Comparison of ENCODE assay signal across 13 cellular contexts in the genomic region with DNA sequence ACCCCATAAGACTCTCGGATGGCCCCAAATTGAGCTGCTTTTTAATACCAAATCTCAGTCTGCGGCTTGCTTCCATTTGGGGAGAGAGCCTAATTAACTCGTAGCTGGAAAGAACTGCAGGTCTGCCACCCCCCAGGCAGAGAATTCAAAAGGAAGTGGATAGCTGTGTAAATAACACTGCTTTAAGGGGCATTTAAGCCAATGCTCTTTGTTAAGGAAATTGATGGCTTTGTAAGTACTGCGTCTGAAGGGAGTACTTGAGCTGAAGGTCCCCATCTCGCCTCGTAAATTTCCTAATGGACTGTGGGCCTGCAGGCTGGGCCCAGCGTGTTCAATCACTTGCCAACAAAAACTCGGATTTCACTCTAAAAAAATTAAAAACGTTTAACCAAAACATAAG.
DNase-seq lines count a peak whose midpoint lies in the region; ATAC-seq and TF ChIP-seq lines count a peak whose summit lies in the region.
"Had no signal": no experiment of that assay in that cellular context is flagged by ENCODE, and none has a peak within 500 bp of the region (broad histone marks: within the 10 kb centered on the region; RNA-seq: fewer than 3 reads in every experiment).

No MANE protein-coding gene starts in this region.

- in situ Hi-C loops in G401 (cut with HindIII; ENCODE audit: low sequenced_read_pairs): no loop called here

- no peak overlapping the region for H3K9ac ChIP-seq in SK-N-MC (ENCODE audit: insufficient read length)

- H3K9me3 ChIP-seq in SK-N-MC (ENCODE audit: low read depth, low read length): no peaks in the 10 kb centered on the region
- no peaks in the 10 kb centered on the region for H3K9me3 ChIP-seq in esophagus squamous epithelium
- H3K9me3 ChIP-seq: upper lobe of left lung had no signal

- WGBS in esophagus squamous epithelium, 2 donors: 60 to 66% methylated on average over 9 of the region's 9 CpGs

- H3K4me1 ChIP-seq in esophagus squamous epithelium: no peaks in the 10 kb centered on the region
- H3K4me1 ChIP-seq: upper lobe of left lung had no signal

- no peak for TF ChIP-seq CTCF in esophagus squamous epithelium (IDR thresholded peaks at IDR 0.05)

- intact Hi-C loops in esophagus squamous epithelium (cut with DNase I): no loop called here

- H3K4me3 ChIP-seq in SK-N-MC: no peak overlapping the region
- H3K4me3 ChIP-seq in esophagus squamous epithelium: no peak overlapping the region
- H3K4me3 ChIP-seq: upper lobe of left lung had no signal

- no peak for ATAC-seq in GM18519 (IDR thresholded peaks at IDR 0.05; ENCODE audit: low FRiP score, unreplicated experiment)

- TF ChIP-seq POLR2A in esophagus squamous epithelium (IDR thresholded peaks at IDR 0.05): no peak

- no peaks in the 10 kb centered on the region for H3K27me3 ChIP-seq in esophagus squamous epithelium
- H3K27me3 ChIP-seq: upper lobe of left lung had no signal

- H3K36me3 ChIP-seq in SK-N-MC (ENCODE audit: insufficient read depth, low read length): peaks cover 85% of the 10 kb centered on the region
- no peaks in the 10 kb centered on the region for H3K36me3 ChIP-seq in esophagus squamous epithelium
- H3K36me3 ChIP-seq: upper lobe of left lung had no signal

- peak overlapping the region; percentile 32 for H3K27ac ChIP-seq in SK-N-MC
- H3K27ac ChIP-seq in esophagus squamous epithelium: no peak overlapping the region
- H3K27ac ChIP-seq: RWPE1, upper lobe of left lung had no signal

- peak; percentile 96 for DNase-seq in DMS79 treated with DMSO at 0.1 percent for 48 hours (lab: John Stamatoyannopoulos, UW)
- peak; percentile 66 for DNase-seq in NCI-H146 (lab: John Stamatoyannopoulos, UW)
- DNase-seq in SK-N-MC (ENCODE audit: low read depth, low spot score): no peak
- DNase-seq in islet precursor cell: peak; percentile 86
- DNase-seq in COLO668 (lab: John Stamatoyannopoulos, UW; ENCODE audit: unreplicated experiment): no peak
- DNase-seq in esophagus squamous epithelium (lab: John Stamatoyannopoulos, UW): no peak
- no peak for DNase-seq in G401 (ENCODE audit: low spot score)
- DNase-seq: activated CD4-positive, alpha-beta T cell treated with anti-CD3 and anti-CD28 coated beads for 4 hours; activated T-cell treated with anti-CD3 and anti-CD28 coated beads, Interleukin-2, amount 50 U/mL, for 24 hours; Kasumi-1; upper lobe of left lung had no signal

Comparison
In these comparisons a context has a peak if more than half of its experiments do, and no peak if none do; other contexts are left out.
1. DNase-seq: peak in DMS79 treated with DMSO at 0.1 percent for 48 hours (single experiment), NCI-H146 (single experiment) and islet precursor cell (single experiment); none in SK-N-MC (single experiment), COLO668 (single experiment), esophagus squamous epithelium (single experiment) and G401 (single experiment).